ENCODE assay signal across 1 cellular context in the genomic region with DNA sequence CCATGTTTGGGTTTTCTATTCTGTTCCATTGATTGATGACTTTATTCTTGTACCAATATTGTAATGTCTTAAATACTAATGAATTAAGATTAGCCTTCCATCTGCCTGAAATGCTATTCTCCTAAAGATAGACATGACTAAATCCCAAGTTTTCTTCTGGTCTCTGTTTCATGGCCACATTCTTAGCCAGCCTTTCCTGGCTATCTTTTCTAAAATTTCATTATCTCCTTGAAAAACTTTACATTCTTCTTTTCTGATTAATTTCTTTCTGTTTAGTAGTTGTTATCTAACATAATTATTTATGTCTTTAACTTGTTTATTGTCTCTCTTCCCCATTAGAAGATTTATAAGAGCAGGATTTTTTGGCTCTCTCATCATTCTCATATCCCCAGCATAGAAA.
TF ChIP-seq lines count a peak whose summit lies in the region.

No MANE protein-coding gene starts in this region.

TF ChIP-seq in SK-N-SH, 30 proteins besides CTCF, POLR2A, EP300 and RAD21 (continued from another document):
- TF ChIP-seq, protein P1, sequence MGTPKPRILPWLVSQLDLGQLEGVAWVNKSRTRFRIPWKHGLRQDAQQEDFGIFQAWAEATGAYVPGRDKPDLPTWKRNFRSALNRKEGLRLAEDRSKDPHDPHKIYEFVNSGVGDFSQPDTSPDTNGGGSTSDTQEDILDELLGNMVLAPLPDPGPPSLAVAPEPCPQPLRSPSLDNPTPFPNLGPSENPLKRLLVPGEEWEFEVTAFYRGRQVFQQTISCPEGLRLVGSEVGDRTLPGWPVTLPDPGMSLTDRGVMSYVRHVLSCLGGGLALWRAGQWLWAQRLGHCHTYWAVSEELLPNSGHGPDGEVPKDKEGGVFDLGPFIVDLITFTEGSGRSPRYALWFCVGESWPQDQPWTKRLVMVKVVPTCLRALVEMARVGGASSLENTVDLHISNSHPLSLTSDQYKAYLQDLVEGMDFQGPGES (IDR thresholded peaks at IDR 0.05; ENCODE audit: low read depth, low read length): no peak
